8 cellular contexts compared by ENCODE assay signal in the genomic region with DNA sequence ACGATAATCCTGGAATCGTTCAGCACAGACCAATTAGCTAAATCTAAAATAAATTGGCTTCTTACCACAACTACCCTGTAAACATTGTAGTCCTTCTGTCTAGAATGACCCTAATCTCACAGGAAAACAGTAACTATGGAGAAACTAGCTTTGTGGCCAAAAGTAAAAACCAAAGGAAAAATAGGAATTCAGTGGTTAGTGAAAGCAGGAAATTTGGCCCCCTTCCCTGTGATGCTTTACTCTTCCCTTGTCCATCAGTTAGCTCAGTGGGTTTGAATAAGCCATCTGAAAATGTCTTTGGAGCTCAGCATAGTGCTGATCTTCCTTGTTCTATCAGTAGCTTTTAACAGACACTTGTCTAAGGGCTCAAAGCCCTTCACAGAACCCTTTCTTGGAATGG. TPM values are rescaled to one million over a fixed set of nuclear protein-coding genes. Genes with fewer than 3 reads are reported as not detected.
A peak's percentile ranks its signal among the peaks of the same experiment; 100 is the strongest.
DNase-seq lines count a peak whose midpoint lies in the region; ATAC-seq and TF ChIP-seq lines count a peak whose summit lies in the region.

No MANE protein-coding gene starts in this region.

- peaks cover 63% of the 10 kb centered on the region for H3K4me1 ChIP-seq in left ventricle myocardium inferior
- H3K4me1 ChIP-seq in adipocyte (ENCODE audit: control insufficient read depth, insufficient read depth, low read length): peaks cover 43% of the 10 kb centered on the region
- H3K4me1 ChIP-seq in lower lobe of right lung: peaks cover 36% of the 10 kb centered on the region
- H3K4me1 ChIP-seq in vagina: peaks cover 42% of the 10 kb centered on the region

- no peak for TF ChIP-seq POLR2A in vagina (IDR thresholded peaks at IDR 0.05)

- peak overlapping the region; percentile 97 for H3K27ac ChIP-seq in left ventricle myocardium inferior (replicated peaks)
- H3K27ac ChIP-seq in lower lobe of right lung: peak overlapping the region; percentile 97
- no peak overlapping the region for H3K27ac ChIP-seq in vagina

- DNase-seq in left ventricle myocardium inferior: no peak
- no peak for DNase-seq in cardiac septum (ENCODE audit: low spot score)
- DNase-seq in adipocyte (ENCODE audit: low read depth): peak; percentile 34
- DNase-seq in lower lobe of right lung: no peak
- DNase-seq in vagina (ENCODE audit: extremely low spot score in 2 of 2): no peak
- no peak for DNase-seq in Ammon's horn (ENCODE audit: low spot score)
- DNase-seq in HCEC 1CT: no peak
- no peak for DNase-seq in NCI-H446 treated with DMSO at 0.1 percent for 48 hours (lab: John Stamatoyannopoulos, UW)

- no peak for ATAC-seq in lower lobe of right lung

- H3K9me3 ChIP-seq in left ventricle myocardium inferior (replicated peaks) (no peaks in the 10 kb centered on the region), adipocyte (ENCODE audit: control insufficient read depth, low read length) (no peaks in the 10 kb centered on the region), lower lobe of right lung (no peaks in the 10 kb centered on the region), vagina (no peaks in the 10 kb centered on the region)

- TF ChIP-seq CTCF in left ventricle myocardium inferior (IDR thresholded peaks at IDR 0.05; ENCODE audit: borderline replicate concordance): no peak
- TF ChIP-seq CTCF in lower lobe of right lung (IDR thresholded peaks at IDR 0.05): no peak
- no peak for TF ChIP-seq CTCF in vagina (IDR thresholded peaks at IDR 0.05)

- H3K27me3 ChIP-seq in left ventricle myocardium inferior (ENCODE audit: low read depth) (no peaks in the 10 kb centered on the region), adipocyte (replicated peaks; ENCODE audit: control insufficient read depth, insufficient read depth, low read length) (no peaks in the 10 kb centered on the region), lower lobe of right lung (ENCODE audit: low read depth) (no peaks in the 10 kb centered on the region), vagina (no peaks in the 10 kb centered on the region)

- H3K4me3 ChIP-seq in left ventricle myocardium inferior: peak overlapping the region; percentile 98
- H3K4me3 ChIP-seq in adipocyte (ENCODE audit: low read length): peak overlapping the region; percentile 93
- H3K4me3 ChIP-seq in lower lobe of right lung: peak overlapping the region; percentile 92
- H3K4me3 ChIP-seq in vagina: peak overlapping the region; percentile 84 to 95

- H3K9ac ChIP-seq in adipocyte (ENCODE audit: low read length): peak overlapping the region; percentile 96

- H3K36me3 ChIP-seq in left ventricle myocardium inferior (peaks cover 31% of the 10 kb centered on the region), adipocyte (ENCODE audit: control insufficient read depth, insufficient read depth, low read length, severe bottlenecking) (peaks cover 27% of the 10 kb centered on the region), lower lobe of right lung (peaks cover 28% of the 10 kb centered on the region), vagina (peaks cover 0 to 10% of the 10 kb centered on the region in 2 donors)

- intact Hi-C loops in left ventricle myocardium inferior (cut with micrococcal nuclease) (loop anchor here (10.0 kb wide), 1 partner anchor 128 kb away; no protein-coding TSS in a partner anchor), cardiac septum (cut with DNase I) (loop anchor here (5.0 kb wide), 1 partner anchor 195 kb away; no protein-coding TSS in a partner anchor), lower lobe of right lung (cut with DNase I) (no loop called here), vagina (cut with DNase I) (no loop called here)

RNA-seq across cellular contexts. Expression of a gene that starts 1.6 kb away (rescaled TPM):
- 51.6 TPM for total RNA-seq in left ventricle myocardium inferior
- total RNA-seq in cardiac septum: 70.3 TPM
- 46.0 TPM for total RNA-seq in lower lobe of right lung
- total RNA-seq in vagina: 49.1 TPM

Comparison
In these comparisons a context has a peak if more than half of its experiments do, and no peak if none do; other contexts are left out.
1. intact Hi-C loops: an anchor here in left ventricle myocardium inferior (10.0 kb wide) and cardiac septum (5.0 kb wide); none called in lower lobe of right lung and vagina.